Comparison of ENCODE assay signal across 2 cellular contexts in the genomic region with DNA sequence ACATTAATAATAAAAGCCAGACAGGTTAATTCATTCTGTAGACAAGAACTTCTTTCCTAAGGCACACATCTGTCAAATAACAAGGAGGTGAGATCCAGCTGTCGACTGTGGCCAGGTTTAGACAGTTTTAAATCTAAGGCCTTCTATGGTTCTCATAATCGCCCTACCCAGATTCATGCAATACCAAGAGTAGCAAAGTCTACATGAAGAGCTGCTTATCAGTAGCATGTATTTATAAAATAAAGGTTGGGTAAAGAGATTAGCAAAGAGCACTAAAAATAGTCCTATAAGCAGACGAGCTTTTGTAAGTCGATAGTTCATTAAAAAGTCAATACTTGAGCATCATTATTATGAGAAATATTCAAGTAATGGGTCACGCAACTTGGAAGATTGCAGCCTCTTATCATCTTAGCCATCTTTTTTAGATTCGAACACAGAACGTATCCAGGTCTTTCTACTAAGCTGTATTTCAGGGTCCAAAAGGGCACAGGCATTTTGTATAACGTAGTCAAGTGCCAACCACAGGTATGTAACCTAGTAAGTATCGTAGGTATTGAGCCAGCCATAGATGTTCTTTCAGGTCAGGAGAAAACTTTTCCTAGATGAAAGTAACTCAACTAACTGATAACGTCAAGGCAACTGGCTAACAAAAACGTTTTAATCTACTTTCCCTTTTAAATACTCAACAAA.
TF ChIP-seq lines count a peak whose summit lies in the region.

No MANE protein-coding gene starts in this region.

TF ChIP-seq in SK-N-SH, 30 proteins besides CTCF, POLR2A, EP300 and RAD21 (continued from another document):
- TF ChIP-seq EZH2phosphoT487 (IDR thresholded peaks at IDR 0.05; ENCODE audit: borderline replicate concordance, low read depth) (no peak), MEF2A (IDR thresholded peaks at IDR 0.05; ENCODE audit: borderline replicate concordance, low read depth) (no peak), TAF1 (IDR thresholded peaks at IDR 0.05; ENCODE audit: borderline replicate concordance, low read depth, low read length) (no peak), GATA2 (CRISPR knock-in tag; IDR thresholded peaks at IDR 0.05) (no peak), TCF12 (IDR thresholded peaks at IDR 0.05) (no peak), FOXJ3 (CRISPR knock-in tag; IDR thresholded peaks at IDR 0.05) (no peak)
- TF ChIP-seq, protein P1, sequence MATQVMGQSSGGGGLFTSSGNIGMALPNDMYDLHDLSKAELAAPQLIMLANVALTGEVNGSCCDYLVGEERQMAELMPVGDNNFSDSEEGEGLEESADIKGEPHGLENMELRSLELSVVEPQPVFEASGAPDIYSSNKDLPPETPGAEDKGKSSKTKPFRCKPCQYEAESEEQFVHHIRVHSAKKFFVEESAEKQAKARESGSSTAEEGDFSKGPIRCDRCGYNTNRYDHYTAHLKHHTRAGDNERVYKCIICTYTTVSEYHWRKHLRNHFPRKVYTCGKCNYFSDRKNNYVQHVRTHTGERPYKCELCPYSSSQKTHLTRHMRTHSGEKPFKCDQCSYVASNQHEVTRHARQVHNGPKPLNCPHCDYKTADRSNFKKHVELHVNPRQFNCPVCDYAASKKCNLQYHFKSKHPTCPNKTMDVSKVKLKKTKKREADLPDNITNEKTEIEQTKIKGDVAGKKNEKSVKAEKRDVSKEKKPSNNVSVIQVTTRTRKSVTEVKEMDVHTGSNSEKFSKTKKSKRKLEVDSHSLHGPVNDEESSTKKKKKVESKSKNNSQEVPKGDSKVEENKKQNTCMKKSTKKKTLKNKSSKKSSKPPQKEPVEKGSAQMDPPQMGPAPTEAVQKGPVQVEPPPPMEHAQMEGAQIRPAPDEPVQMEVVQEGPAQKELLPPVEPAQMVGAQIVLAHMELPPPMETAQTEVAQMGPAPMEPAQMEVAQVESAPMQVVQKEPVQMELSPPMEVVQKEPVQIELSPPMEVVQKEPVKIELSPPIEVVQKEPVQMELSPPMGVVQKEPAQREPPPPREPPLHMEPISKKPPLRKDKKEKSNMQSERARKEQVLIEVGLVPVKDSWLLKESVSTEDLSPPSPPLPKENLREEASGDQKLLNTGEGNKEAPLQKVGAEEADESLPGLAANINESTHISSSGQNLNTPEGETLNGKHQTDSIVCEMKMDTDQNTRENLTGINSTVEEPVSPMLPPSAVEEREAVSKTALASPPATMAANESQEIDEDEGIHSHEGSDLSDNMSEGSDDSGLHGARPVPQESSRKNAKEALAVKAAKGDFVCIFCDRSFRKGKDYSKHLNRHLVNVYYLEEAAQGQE (IDR thresholded peaks at IDR 0.05; ENCODE audit: low read depth, low read length): no peak
- TF ChIP-seq, protein P2, sequence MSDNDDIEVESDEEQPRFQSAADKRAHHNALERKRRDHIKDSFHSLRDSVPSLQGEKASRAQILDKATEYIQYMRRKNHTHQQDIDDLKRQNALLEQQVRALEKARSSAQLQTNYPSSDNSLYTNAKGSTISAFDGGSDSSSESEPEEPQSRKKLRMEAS (IDR thresholded peaks at IDR 0.05; ENCODE audit: low read depth): no peak

TF ChIP-seq in SK-N-SH treated with all-trans-retinoic acid at 6 μM for 48 hours, 23 proteins besides CTCF, POLR2A, EP300 and RAD21 (continued from another document):
- TF ChIP-seq PPARA (CRISPR knock-in tag; IDR thresholded peaks at IDR 0.05; ENCODE audit: borderline replicate concordance) (no peak), ZFP3 (CRISPR knock-in tag; IDR thresholded peaks at IDR 0.05) (no peak), ZFP30 (CRISPR knock-in tag; IDR thresholded peaks at IDR 0.05) (no peak), BACH2 (CRISPR knock-in tag; IDR thresholded peaks at IDR 0.05; ENCODE audit: borderline replicate concordance) (no peak), RARB (CRISPR knock-in tag; IDR thresholded peaks at IDR 0.05) (no peak), OSR1 (CRISPR knock-in tag; IDR thresholded peaks at IDR 0.05) (no peak)
